16 cellular contexts compared by ENCODE assay signal in genomic region chr3:59368887-59369286, GRCh38.
"Had no signal": no experiment of that assay in that cellular context is flagged by ENCODE, and none has a peak within 500 bp of the region (broad histone marks: within the 10 kb centered on the region; RNA-seq: fewer than 3 reads in every experiment).

No MANE protein-coding gene starts in this region.

- H3K27me3 ChIP-seq: cardiac muscle cell, gastrocnemius medialis, transverse colon had no signal

- H3K27ac ChIP-seq: cardiac muscle cell, gastrocnemius medialis, transverse colon, WERI-Rb-1 had no signal

- ATAC-seq: activated CD4-positive, alpha-beta T cell treated with anti-CD3 and anti-CD28 coated beads for 36 hours; activated naive CD4-positive, alpha-beta T cell treated with anti-CD3 and anti-CD28 coated beads, Interleukin-2, amount 50 U/mL, for 72 hours; gastrocnemius medialis; left ventricle myocardium superior; mucosa of descending colon; naive thymus-derived CD4-positive, alpha-beta T cell had no signal

- H3K36me3 ChIP-seq: cardiac muscle cell, gastrocnemius medialis, transverse colon, WERI-Rb-1 had no signal

- DNase-seq: activated CD4-positive, alpha-beta memory T cell treated with anti-CD3 and anti-CD28 coated beads for 36 hours; activated CD4-positive, alpha-beta T cell treated with anti-CD3 and anti-CD28 coated beads for 36 hours; activated gamma-delta T cell; activated T-cell treated with anti-CD3 and anti-CD28 coated beads, Interleukin-2, amount 50 U/mL, for 24 hours; erythroblast; gastrocnemius medialis; left ventricle myocardium superior; mucosa of descending colon; naive thymus-derived CD4-positive, alpha-beta T cell; stimulated activated CD4-positive, alpha-beta T cell treated with anti-CD3 and anti-CD28 coated beads, Interleukin-15, amount 100 ng/mL, for 24 hours; stimulated activated CD4-positive, alpha-beta T cell treated with anti-CD3 and anti-CD28 coated beads, Interleukin-4, amount 100 ng/mL, for 1 hour; stimulated activated naive CD4-positive, alpha-beta T cell treated with Interleukin-2 at 50 U/mL for 16 hours; transverse colon; WERI-Rb-1 had no signal

- H3K9me3 ChIP-seq: gastrocnemius medialis, mucosa of descending colon, transverse colon had no signal

- H3K4me3 ChIP-seq: cardiac muscle cell, gastrocnemius medialis, mucosa of descending colon, transverse colon had no signal
